In genomic region chr6:170455335-170455979, GRCh38 we compare ENCODE assay signal across 19 cellular contexts.
"Had no signal": no experiment of that assay in that cellular context is flagged by ENCODE, and none has a peak within 500 bp of the region (broad histone marks: within the 10 kb centered on the region; RNA-seq: fewer than 3 reads in every experiment).

No MANE protein-coding gene starts in this region.

- H3K27ac ChIP-seq: colonic mucosa, heart left ventricle, parathyroid adenoma, prostate gland, right lobe of liver, tibial nerve had no signal

- H3K27ac Mint-ChIP-seq: mesothelial cell of epicardium; natural killer cell treated with Interleukin-12 subunit alpha and Interleukin-12 subunit beta and Interleukin-15 and Interleukin-18, amount 100 ng/mL, for 72 hours; stimulated activated memory B cell treated with anti-CD40 and anti-IgM and Interleukin-4, amounts not matched to agents 10 μg/mL and 1 μg/mL and 100 μg/mL, for 72 hours; stimulated activated naive CD8-positive, alpha-beta T cell treated with anti-CD3 and anti-CD28 coated beads, Interleukin-15, Interleukin-2, amounts not matched to agents 100 ng/mL and 50 ng/mL, for 24 hours had no signal

- H3K4me1 ChIP-seq: colonic mucosa, parathyroid adenoma, prostate gland, right lobe of liver had no signal

- H3K79me2 ChIP-seq: parathyroid adenoma had no signal

- ATAC-seq: natural killer cell treated with Interleukin-12 subunit alpha and Interleukin-12 subunit beta and Interleukin-15 and Interleukin-18, amount 100 ng/mL, for 72 hours; right lobe of liver; stimulated activated memory B cell treated with anti-CD40 and anti-IgM and Interleukin-4, amounts not matched to agents 10 μg/mL and 1 μg/mL and 100 μg/mL, for 72 hours had no signal

- H3K9me3 Mint-ChIP-seq: mesothelial cell of epicardium had no signal

- H3K4me3 ChIP-seq: colonic mucosa, heart left ventricle, prostate gland, right lobe of liver, tibial nerve had no signal

- H3K4me3 Mint-ChIP-seq: mesothelial cell of epicardium; natural killer cell treated with Interleukin-12 subunit alpha and Interleukin-12 subunit beta and Interleukin-15 and Interleukin-18, amount 100 ng/mL, for 72 hours; stimulated activated memory B cell treated with anti-CD40 and anti-IgM and Interleukin-4, amounts not matched to agents 10 μg/mL and 1 μg/mL and 100 μg/mL, for 72 hours; stimulated activated naive CD8-positive, alpha-beta T cell treated with anti-CD3 and anti-CD28 coated beads, Interleukin-15, Interleukin-2, amounts not matched to agents 100 ng/mL and 50 ng/mL, for 24 hours had no signal

- DNase-seq: cerebellar nuclear complex; colonic mucosa; dermis blood vessel endothelial cell; hippocampal formation; kidney glomerular epithelial cell; mammary epithelial cell; right lobe of liver; stimulated activated CD4-positive, alpha-beta T cell treated with anti-CD3 and anti-CD28 coated beads, Interleukin-15, amount 100 ng/mL, for 24 hours; stimulated activated CD4-positive, alpha-beta T cell treated with anti-CD3 and anti-CD28 coated beads, Interleukin-1b, Interleukin-23, amount 100 ng/mL, for 48 hours; stimulated activated CD4-positive, alpha-beta T cell treated with anti-CD3 and anti-CD28 coated beads, Interleukin-4, amount 100 ng/mL, for 24 hours had no signal

- H2AFZ ChIP-seq: parathyroid adenoma had no signal

- H3K27me3 ChIP-seq: colonic mucosa, heart left ventricle, right lobe of liver, tibial nerve had no signal

- H3K36me3 Mint-ChIP-seq: mesothelial cell of epicardium; natural killer cell treated with Interleukin-12 subunit alpha and Interleukin-12 subunit beta and Interleukin-15 and Interleukin-18, amount 100 ng/mL, for 72 hours; stimulated activated memory B cell treated with anti-CD40 and anti-IgM and Interleukin-4, amounts not matched to agents 10 μg/mL and 1 μg/mL and 100 μg/mL, for 72 hours had no signal

- H3K36me3 ChIP-seq: colonic mucosa, heart left ventricle, prostate gland, right lobe of liver, tibial nerve had no signal

- H3K9me3 ChIP-seq: colonic mucosa, heart left ventricle, prostate gland, right lobe of liver, tibial nerve had no signal

- H3K9ac ChIP-seq: parathyroid adenoma had no signal

- FAIRE-seq: frontal cortex had no signal

- H3K27me3 Mint-ChIP-seq: natural killer cell treated with Interleukin-12 subunit alpha and Interleukin-12 subunit beta and Interleukin-15 and Interleukin-18, amount 100 ng/mL, for 72 hours had no signal
